In the genomic region with DNA sequence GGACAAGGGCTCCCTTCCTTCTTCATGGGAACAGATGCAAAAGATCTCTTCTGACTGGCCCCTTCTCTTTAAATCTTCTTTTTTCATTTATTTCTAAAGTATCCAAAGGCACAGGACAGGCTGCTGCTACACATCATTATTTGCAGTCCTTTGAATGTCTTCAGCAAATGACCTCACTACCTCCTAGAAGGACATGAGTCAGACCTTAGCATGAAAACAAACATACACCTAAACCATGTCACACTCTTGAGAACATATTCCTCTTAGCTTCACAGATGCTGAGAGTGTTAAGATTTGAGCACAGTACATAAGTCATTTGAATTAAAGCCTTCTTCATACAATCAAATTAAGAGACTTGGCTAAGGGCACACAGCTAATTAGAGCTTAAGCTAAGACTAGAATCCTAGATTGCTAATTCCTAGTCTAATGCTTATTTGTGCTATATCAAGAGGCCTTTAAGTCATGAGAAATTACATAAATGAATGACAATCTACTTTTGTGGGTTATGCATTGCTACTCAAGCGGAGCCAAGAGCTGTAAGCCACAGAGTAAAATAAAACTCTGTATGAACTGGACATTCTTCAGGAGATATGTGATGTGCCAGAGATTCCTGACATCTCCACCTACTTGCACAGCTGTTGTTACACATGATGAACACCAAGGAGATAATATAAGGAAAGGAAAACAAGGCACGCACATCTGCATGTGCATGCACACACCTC, we compare ENCODE assay signal across 1 cellular context.
TF ChIP-seq lines count a peak whose summit lies in the region.

No MANE protein-coding gene starts in this region.

TF ChIP-seq in GM23338, 12 proteins besides CTCF, POLR2A, EP300 and RAD21 (continued from another document):
- TF ChIP-seq, protein P1, sequence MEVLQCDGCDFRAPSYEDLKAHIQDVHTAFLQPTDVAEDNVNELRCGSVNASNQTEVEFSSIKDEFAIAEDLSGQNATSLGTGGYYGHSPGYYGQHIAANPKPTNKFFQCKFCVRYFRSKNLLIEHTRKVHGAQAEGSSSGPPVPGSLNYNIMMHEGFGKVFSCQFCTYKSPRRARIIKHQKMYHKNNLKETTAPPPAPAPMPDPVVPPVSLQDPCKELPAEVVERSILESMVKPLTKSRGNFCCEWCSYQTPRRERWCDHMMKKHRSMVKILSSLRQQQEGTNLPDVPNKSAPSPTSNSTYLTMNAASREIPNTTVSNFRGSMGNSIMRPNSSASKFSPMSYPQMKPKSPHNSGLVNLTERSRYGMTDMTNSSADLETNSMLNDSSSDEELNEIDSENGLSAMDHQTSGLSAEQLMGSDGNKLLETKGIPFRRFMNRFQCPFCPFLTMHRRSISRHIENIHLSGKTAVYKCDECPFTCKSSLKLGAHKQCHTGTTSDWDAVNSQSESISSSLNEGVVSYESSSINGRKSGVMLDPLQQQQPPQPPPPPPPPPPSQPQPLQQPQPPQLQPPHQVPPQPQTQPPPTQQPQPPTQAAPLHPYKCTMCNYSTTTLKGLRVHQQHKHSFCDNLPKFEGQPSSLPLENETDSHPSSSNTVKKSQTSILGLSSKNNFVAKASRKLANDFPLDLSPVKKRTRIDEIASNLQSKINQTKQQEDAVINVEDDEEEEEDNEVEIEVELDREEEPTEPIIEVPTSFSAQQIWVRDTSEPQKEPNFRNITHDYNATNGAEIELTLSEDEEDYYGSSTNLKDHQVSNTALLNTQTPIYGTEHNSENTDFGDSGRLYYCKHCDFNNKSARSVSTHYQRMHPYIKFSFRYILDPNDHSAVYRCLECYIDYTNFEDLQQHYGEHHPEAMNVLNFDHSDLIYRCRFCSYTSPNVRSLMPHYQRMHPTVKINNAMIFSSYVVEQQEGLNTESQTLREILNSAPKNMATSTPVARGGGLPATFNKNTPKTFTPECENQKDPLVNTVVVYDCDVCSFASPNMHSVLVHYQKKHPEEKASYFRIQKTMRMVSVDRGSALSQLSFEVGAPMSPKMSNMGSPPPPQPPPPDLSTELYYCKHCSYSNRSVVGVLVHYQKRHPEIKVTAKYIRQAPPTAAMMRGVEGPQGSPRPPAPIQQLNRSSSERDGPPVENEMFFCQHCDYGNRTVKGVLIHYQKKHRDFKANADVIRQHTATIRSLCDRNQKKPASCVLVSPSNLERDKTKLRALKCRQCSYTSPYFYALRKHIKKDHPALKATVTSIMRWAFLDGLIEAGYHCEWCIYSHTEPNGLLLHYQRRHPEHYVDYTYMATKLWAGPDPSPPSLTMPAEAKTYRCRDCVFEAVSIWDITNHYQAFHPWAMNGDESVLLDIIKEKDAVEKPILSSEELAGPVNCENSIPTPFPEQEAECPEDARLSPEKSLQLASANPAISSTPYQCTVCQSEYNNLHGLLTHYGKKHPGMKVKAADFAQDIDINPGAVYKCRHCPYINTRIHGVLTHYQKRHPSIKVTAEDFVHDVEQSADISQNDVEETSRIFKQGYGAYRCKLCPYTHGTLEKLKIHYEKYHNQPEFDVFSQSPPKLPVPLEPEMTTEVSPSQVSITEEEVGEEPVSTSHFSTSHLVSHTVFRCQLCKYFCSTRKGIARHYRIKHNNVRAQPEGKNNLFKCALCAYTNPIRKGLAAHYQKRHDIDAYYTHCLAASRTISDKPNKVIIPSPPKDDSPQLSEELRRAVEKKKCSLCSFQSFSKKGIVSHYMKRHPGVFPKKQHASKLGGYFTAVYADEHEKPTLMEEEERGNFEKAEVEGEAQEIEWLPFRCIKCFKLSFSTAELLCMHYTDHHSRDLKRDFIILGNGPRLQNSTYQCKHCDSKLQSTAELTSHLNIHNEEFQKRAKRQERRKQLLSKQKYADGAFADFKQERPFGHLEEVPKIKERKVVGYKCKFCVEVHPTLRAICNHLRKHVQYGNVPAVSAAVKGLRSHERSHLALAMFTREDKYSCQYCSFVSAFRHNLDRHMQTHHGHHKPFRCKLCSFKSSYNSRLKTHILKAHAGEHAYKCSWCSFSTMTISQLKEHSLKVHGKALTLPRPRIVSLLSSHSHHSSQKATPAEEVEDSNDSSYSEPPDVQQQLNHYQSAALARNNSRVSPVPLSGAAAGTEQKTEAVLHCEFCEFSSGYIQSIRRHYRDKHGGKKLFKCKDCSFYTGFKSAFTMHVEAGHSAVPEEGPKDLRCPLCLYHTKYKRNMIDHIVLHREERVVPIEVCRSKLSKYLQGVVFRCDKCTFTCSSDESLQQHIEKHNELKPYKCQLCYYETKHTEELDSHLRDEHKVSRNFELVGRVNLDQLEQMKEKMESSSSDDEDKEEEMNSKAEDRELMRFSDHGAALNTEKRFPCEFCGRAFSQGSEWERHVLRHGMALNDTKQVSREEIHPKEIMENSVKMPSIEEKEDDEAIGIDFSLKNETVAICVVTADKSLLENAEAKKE (CRISPR knock-in tag; IDR thresholded peaks at IDR 0.05), result no peak
- no peak for TF ChIP-seq EZH2 (IDR thresholded peaks at IDR 0.05; ENCODE audit: low read depth, unreplicated experiment)
- TF ChIP-seq POLR2AphosphoS5 (IDR thresholded peaks at IDR 0.05; ENCODE audit: low read depth), result no peak
- TF ChIP-seq ZNF114 (CRISPR knock-in tag; IDR thresholded peaks at IDR 0.05), result no peak
- TF ChIP-seq NANOG (IDR thresholded peaks at IDR 0.05; ENCODE audit: borderline replicate concordance), result no peak
- TF ChIP-seq REST (IDR thresholded peaks at IDR 0.05; ENCODE audit: unreplicated experiment), result no peak
- no peak for TF ChIP-seq STAT1 (IDR thresholded peaks at IDR 0.05; ENCODE audit: unreplicated experiment)
- TF ChIP-seq JUNB (IDR thresholded peaks at IDR 0.05; ENCODE audit: unreplicated experiment), result no peak
- TF ChIP-seq, protein P2, sequence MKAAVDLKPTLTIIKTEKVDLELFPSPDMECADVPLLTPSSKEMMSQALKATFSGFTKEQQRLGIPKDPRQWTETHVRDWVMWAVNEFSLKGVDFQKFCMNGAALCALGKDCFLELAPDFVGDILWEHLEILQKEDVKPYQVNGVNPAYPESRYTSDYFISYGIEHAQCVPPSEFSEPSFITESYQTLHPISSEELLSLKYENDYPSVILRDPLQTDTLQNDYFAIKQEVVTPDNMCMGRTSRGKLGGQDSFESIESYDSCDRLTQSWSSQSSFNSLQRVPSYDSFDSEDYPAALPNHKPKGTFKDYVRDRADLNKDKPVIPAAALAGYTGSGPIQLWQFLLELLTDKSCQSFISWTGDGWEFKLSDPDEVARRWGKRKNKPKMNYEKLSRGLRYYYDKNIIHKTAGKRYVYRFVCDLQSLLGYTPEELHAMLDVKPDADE (IDR thresholded peaks at IDR 0.05), result no peak
- TF ChIP-seq CREB1 (CRISPR knock-in tag; IDR thresholded peaks at IDR 0.05; ENCODE audit: low read depth), result no peak
